In genomic region chr4:67380154-67380553, GRCh38 we compare ENCODE assay signal across 35 cellular contexts.
"Had no signal": no experiment of that assay in that cellular context is flagged by ENCODE, and none has a peak within 500 bp of the region (broad histone marks: within the 10 kb centered on the region; RNA-seq: fewer than 3 reads in every experiment).

No MANE protein-coding gene starts in this region.

- H3K36me3 ChIP-seq: MG63 had no signal

- H3K27ac ChIP-seq: KMS-11 had no signal

- H3K4me3 ChIP-seq: MG63 had no signal

- DNase-seq: Karpas-422, Kasumi-1, MG63, MM.1S, MV-4-11, NCI-H1048, NCI-H1092, NCI-H1092 treated with DMSO at 0.1 percent for 48 hours, NCI-H1105, NCI-H1105 treated with DMSO at 0.1 percent for 48 hours, NCI-H1417, NCI-H1417 treated with DMSO at 0.1 percent for 48 hours, NCI-H1436, NCI-H1436 treated with DMSO at 0.1 percent for 48 hours, NCI-H146, NCI-H1694, NCI-H1694 treated with DMSO at 0.1 percent for 48 hours, NCI-H187, NCI-H187 treated with DMSO at 0.1 percent for 48 hours, NCI-H1930, NCI-H2029, NCI-H2029 treated with DMSO at 0.1 percent for 48 hours, NCI-H2081, NCI-H2081 treated with DMSO at 0.1 percent for 48 hours, NCI-H2107, NCI-H2171, NCI-H2171 treated with DMSO at 0.1 percent for 48 hours, NCI-H2227 treated with DMSO at 0.1 percent for 48 hours, NCI-H226, NCI-H345, NCI-H446, NCI-H446 treated with DMSO at 0.1 percent for 48 hours, NCI-H510A, NCI-H510A treated with DMSO at 0.1 percent for 48 hours had no signal

- H3K27me3 ChIP-seq: MG63 had no signal

- H3K9me3 ChIP-seq: MG63 had no signal
